ENCODE assay signal across 8 cellular contexts in the genomic region with DNA sequence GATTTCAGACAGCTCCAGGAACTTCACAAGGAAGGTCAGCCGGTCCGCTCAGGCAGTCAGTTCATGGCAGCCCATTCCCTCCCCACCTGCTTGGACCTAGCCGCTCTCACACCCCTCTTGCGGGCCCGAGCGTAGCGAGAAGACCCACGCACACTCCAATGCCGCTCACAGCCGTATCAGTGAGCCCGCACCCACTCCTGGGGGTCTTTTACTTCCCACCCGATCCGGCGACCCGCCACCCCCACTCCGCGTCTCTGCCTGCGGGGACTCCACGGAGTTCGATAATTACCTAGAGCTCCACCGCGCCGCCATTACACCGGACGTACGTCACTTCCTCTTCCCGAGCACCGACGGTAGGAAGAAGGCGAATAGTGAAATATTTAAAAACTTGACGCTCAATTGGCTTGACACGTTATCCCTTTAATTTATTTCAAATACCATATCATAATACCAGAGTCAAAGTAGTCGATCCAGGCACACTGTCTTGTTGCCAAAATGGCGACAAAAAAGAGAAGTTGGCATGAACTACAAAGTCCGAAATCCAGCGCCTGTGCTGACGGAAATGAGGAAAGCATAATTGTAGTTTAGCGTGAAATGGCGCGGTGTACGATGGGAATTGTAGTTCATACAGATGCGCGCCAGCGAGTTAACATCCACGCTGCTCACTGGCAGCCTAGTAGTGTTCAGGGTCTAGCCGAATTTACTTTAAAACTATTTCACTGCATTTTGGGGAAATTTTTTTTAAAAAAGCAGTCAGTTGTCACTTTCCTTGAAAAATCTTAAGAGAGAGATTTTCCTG. TPM values are rescaled to one million over a fixed set of nuclear protein-coding genes. Genes with fewer than 3 reads are reported as not detected.
DNase-seq lines count a peak whose midpoint lies in the region; ATAC-seq, FAIRE-seq and TF ChIP-seq lines count a peak whose summit lies in the region.

A gene (minus strand): TSS at position 517 of the 799 bp plus-strand sequence. CDS start 13,956 bp downstream, outside the sequence.

- H3K4me3 Mint-ChIP-seq in activated naive CD8-positive, alpha-beta T cell treated with anti-CD3 and anti-CD28 coated beads, Interleukin-2, amount 50 U/mL, for 24 hours: peak within 1 kb of the TSS; percentile 90

- H3K27me3 Mint-ChIP-seq in activated naive CD8-positive, alpha-beta T cell treated with anti-CD3 and anti-CD28 coated beads, Interleukin-2, amount 50 U/mL, for 24 hours: no peaks in the 10 kb centered on the region

- ATAC-seq in HG02763 (IDR thresholded peaks at IDR 0.05; ENCODE audit: unreplicated experiment) (peak; percentile 99), Right ventricle myocardium superior (ENCODE audit: poor library complexity) (peak; percentile 99), pancreas (peak; percentile 96 to 99 (median 98))
- ATAC-seq in activated naive CD8-positive, alpha-beta T cell treated with anti-CD3 and anti-CD28 coated beads, Interleukin-2, amount 50 U/mL, for 24 hours: peak; percentile 98

- intact Hi-C loops in Right ventricle myocardium superior (cut with DNase I) (no loop called here), pancreas (cut with DNase I) (no loop called here), tibial artery (cut with DNase I; ENCODE audit: low total_unique reads) (no loop called here)

- peaks cover 12% of the 10 kb centered on the region for H3K36me3 Mint-ChIP-seq in activated naive CD8-positive, alpha-beta T cell treated with anti-CD3 and anti-CD28 coated beads, Interleukin-2, amount 50 U/mL, for 24 hours (ENCODE audit: low read depth)

- H3K36me3 ChIP-seq in pancreas (no peaks in the 10 kb centered on the region), tibial artery (no peaks in the 10 kb centered on the region)

- H3K4me1 ChIP-seq in pancreas: peaks cover 0 to 11% (median 11%) of the 10 kb centered on the region in 3 donors
- H3K4me1 ChIP-seq in tibial artery: peaks cover 0 to 23% (median 12%) of the 10 kb centered on the region in 4 donors

- 0% methylated on average over 44 to 46 of the region's 46 CpGs for WGBS in pancreas, 2 donors

- TF ChIP-seq CTCF in GM12865 (IDR thresholded peaks at IDR 0.05; ENCODE audit: insufficient read depth, low read depth, low read length, missing control alignments) (no peak), pancreas (IDR thresholded peaks at IDR 0.05) (no peak), tibial artery (IDR thresholded peaks at IDR 0.05) (no peak)

- FAIRE-seq in pancreas (lab: Jason Lieb, UNC): peak; percentile 98

- H3K9me3 ChIP-seq in pancreas: no peaks in the 10 kb centered on the region
- no peaks in the 10 kb centered on the region for H3K9me3 ChIP-seq in tibial artery

- peaks cover 36% of the 10 kb centered on the region for H3K4me1 Mint-ChIP-seq in activated naive CD8-positive, alpha-beta T cell treated with anti-CD3 and anti-CD28 coated beads, Interleukin-2, amount 50 U/mL, for 24 hours

- H3K27ac ChIP-seq in pancreas (peak within 1 kb of the TSS; percentile 72 to 96 (median 92)), tibial artery (peak within 1 kb of the TSS; percentile 87 to 90)

- DNase-seq in GM12865 (ENCODE audit: low read depth): peak; percentile 93
- DNase-seq in NCI-H1417 treated with DMSO at 0.1 percent for 48 hours (lab: John Stamatoyannopoulos, UW): peak; percentile 86
- DNase-seq in SW480 (ENCODE audit: low spot score): peak; percentile 91
- DNase-seq in activated naive CD8-positive, alpha-beta T cell treated with anti-CD3 and anti-CD28 coated beads, Interleukin-2, amount 50 U/mL, for 24 hours: peak; percentile 80
- peak; percentile 88 for DNase-seq in Right ventricle myocardium superior
- DNase-seq in pancreas: peak; percentile 72 to 87 (median 82)
- peak; percentile 91 to 93 for DNase-seq in tibial artery

- peak within 1 kb of the TSS; percentile 70 for H3K4me3 ChIP-seq in GM12865 (ENCODE audit: low read depth, low read length)
- H3K4me3 ChIP-seq in pancreas: peak within 1 kb of the TSS; percentile 69 to 86 (median 77)
- H3K4me3 ChIP-seq in tibial artery: peak within 1 kb of the TSS; percentile 77 to 80

- peak within 1 kb of the TSS; percentile 99 for H3K27ac Mint-ChIP-seq in activated naive CD8-positive, alpha-beta T cell treated with anti-CD3 and anti-CD28 coated beads, Interleukin-2, amount 50 U/mL, for 24 hours

- H3K27me3 ChIP-seq in pancreas: no peaks in the 10 kb centered on the region
- no peaks in the 10 kb centered on the region for H3K27me3 ChIP-seq in tibial artery

- no peaks in the 10 kb centered on the region for H3K9me3 Mint-ChIP-seq in activated naive CD8-positive, alpha-beta T cell treated with anti-CD3 and anti-CD28 coated beads, Interleukin-2, amount 50 U/mL, for 24 hours

RNA-seq across cellular contexts. Expression of the gene that starts here (rescaled TPM):
- total RNA-seq in Right ventricle myocardium superior (11.6 TPM), pancreas (10 to 100 TPM in 1 of 6 donors, 1 to 10 TPM in 5; 4.9 to 10.4 (median 7.0) TPM)
- polyA plus RNA-seq in pancreas: 1 to 10 TPM; 4.7 to 9.9 TPM

Comparison
In these comparisons a context has a peak if more than half of its experiments do, and no peak if none do; other contexts are left out.
1. Peak in every context shown above with its lines: DNase-seq, ATAC-seq, H3K4me3 ChIP-seq and H3K27ac ChIP-seq.